In the genomic region with DNA sequence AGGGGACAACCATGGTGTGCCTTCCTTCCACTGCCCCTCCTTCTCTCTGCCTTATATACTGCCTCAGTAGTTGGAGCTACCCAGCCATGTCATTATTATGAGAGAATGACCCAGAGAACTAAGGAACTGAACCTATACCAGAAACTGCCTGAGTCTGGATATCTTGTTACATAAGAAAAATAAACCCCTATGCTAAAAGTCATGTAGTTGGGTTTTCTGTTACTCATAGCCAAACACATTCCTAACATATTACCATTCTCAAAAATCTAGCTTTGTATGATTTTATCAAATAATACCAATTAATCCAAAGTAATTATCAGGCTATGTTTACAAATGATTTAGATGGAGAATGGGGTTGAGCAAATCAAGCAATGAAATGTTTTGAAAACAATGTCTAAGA, we compare ENCODE assay signal across 18 cellular contexts. TPM values are rescaled to one million over a fixed set of nuclear protein-coding genes. Genes with fewer than 3 reads are reported as not detected.
DNase-seq lines count a peak whose midpoint lies in the region; ATAC-seq and TF ChIP-seq lines count a peak whose summit lies in the region.
"Had no signal": no experiment of that assay in that cellular context is flagged by ENCODE, and none has a peak within 500 bp of the region (broad histone marks: within the 10 kb centered on the region; RNA-seq: fewer than 3 reads in every experiment).

No MANE protein-coding gene starts in this region.

- no peak overlapping the region for H2AFZ ChIP-seq in osteoblast (ENCODE audit: low read length)

- intact Hi-C loops in lower lobe of right lung (cut with DNase I): no loop called here

- H3K4me2 ChIP-seq in osteoblast (ENCODE audit: insufficient read depth, low read length): peak overlapping the region; percentile 34

- H3K9me3 ChIP-seq in osteoblast (ENCODE audit: low read depth, low read length) (no peaks in the 10 kb centered on the region), lower lobe of right lung (no peaks in the 10 kb centered on the region)

- H3K27ac ChIP-seq in osteoblast (ENCODE audit: low read depth, low read length) (peak overlapping the region; percentile 54), lower lobe of right lung (no peak overlapping the region)

- H3K4me1 ChIP-seq in osteoblast (ENCODE audit: insufficient read depth, low read length) (peaks cover 48% of the 10 kb centered on the region), lower lobe of right lung (no peaks in the 10 kb centered on the region)

- H3K27me3 ChIP-seq in osteoblast (ENCODE audit: insufficient read depth, low read length) (no peaks in the 10 kb centered on the region), lower lobe of right lung (ENCODE audit: low read depth) (no peaks in the 10 kb centered on the region)

- DNase-seq in AG20443 (ENCODE audit: low spot score) (peak; percentile 19), LHCN-M2 (ENCODE audit: low read depth) (peak; percentile 43), dedifferentiated amniotic fluid mesenchymal stem cell (ENCODE audit: extremely low spot score) (peak; percentile 47), osteoblast (ENCODE audit: insufficient read length, low spot score, missing footprints) (peak; percentile 80), GM19240 (ENCODE audit: insufficient read length, low spot score) (no peak), HUDEP-2 (lab: John Stamatoyannopoulos, UW; ENCODE audit: unreplicated experiment in 76 of 76) (no peak), lower lobe of right lung (no peak)
- DNase-seq: AML-193; CD4-positive, CD25-positive, alpha-beta regulatory T cell; DMS79; GF-D8; KBM-7; NCI-H1092; NCI-H2107; NCI-H226; NCI-H526 treated with DMSO at 0.1 percent for 48 hours; OCI-M1 had no signal

- H3K4me3 ChIP-seq in osteoblast (ENCODE audit: insufficient read depth, low read length) (no peak overlapping the region), lower lobe of right lung (no peak overlapping the region)

- no peak for TF ChIP-seq CTCF in osteoblast (IDR thresholded peaks at IDR 0.05; ENCODE audit: extremely low read depth, low read depth, low read length)
- no peak for TF ChIP-seq CTCF in lower lobe of right lung (IDR thresholded peaks at IDR 0.05)

- no peaks in the 10 kb centered on the region for H4K20me1 ChIP-seq in osteoblast (ENCODE audit: insufficient read depth, low read length)

- H3K79me2 ChIP-seq in osteoblast (ENCODE audit: insufficient read depth, low read length): no peaks in the 10 kb centered on the region

- ATAC-seq in lower lobe of right lung (no peak), HG02759 (IDR thresholded peaks at IDR 0.05; ENCODE audit: unreplicated experiment) (no peak)

- H3K36me3 ChIP-seq in osteoblast (ENCODE audit: insufficient read depth, low read length) (no peaks in the 10 kb centered on the region), lower lobe of right lung (no peaks in the 10 kb centered on the region)

RNA-seq across cellular contexts. Expression of gene KLF7, which starts 15.0 kb away (rescaled TPM):
- total RNA-seq in LHCN-M2 (2014; rRNA removed) (11.4 and 11.6 TPM in 2 replicates), osteoblast (31.1 and 38.9 TPM in 2 replicates), lower lobe of right lung (66.5 TPM)
- 8.2 TPM for polyA plus RNA-seq in LHCN-M2 (2012)

Comparison
In these comparisons a context has a peak if more than half of its experiments do, and no peak if none do; other contexts are left out.
1. DNase-seq: peak in AG20443 (single experiment), LHCN-M2 (single experiment), dedifferentiated amniotic fluid mesenchymal stem cell (single experiment) and osteoblast (single experiment); none in GM19240 (single experiment), HUDEP-2 (0 of 76) and lower lobe of right lung (single experiment).